24 cellular contexts compared by ENCODE assay signal in genomic region chr3:5098346-5098745, GRCh38. TPM values are rescaled to one million over a fixed set of nuclear protein-coding genes. Genes with fewer than 3 reads are reported as not detected.
DNase-seq lines count a peak whose midpoint lies in the region; ATAC-seq, FAIRE-seq and TF ChIP-seq lines count a peak whose summit lies in the region.
"Had no signal": no experiment of that assay in that cellular context is flagged by ENCODE, and none has a peak within 500 bp of the region (broad histone marks: within the 10 kb centered on the region; RNA-seq: fewer than 3 reads in every experiment).

No MANE protein-coding gene starts in this region.

- H3K4me3 ChIP-seq in A549 (no peak overlapping the region), sigmoid colon (no peak overlapping the region), uterus (no peak overlapping the region), thyroid gland (replicated peaks in 1 of 3) (no peak overlapping the region)
- H3K4me3 ChIP-seq: BLaER1, GM12878 had no signal

- H3K36me3 ChIP-seq in sigmoid colon = no peaks in the 10 kb centered on the region
- no peaks in the 10 kb centered on the region for H3K36me3 ChIP-seq in uterus
- H3K36me3 ChIP-seq in thyroid gland = no peaks in the 10 kb centered on the region
- H3K36me3 ChIP-seq: BE2C, BLaER1 had no signal

- WGBS in A549 (ENCODE audit: missing lambda C conversion rate) = 34% methylated on average over 4 of the region's 4 CpGs
- WGBS in sigmoid colon, 2 donors = 48 to 71% methylated on average over 4 of the region's 4 CpGs
- WGBS in thyroid gland, 2 donors = 76 to 77% methylated on average over 4 of the region's 4 CpGs

- no peak overlapping the region for H3K4me2 ChIP-seq in A549
- H3K4me2 ChIP-seq: BLaER1 had no signal

- intact Hi-C loops in sigmoid colon (cut with DNase I) (no loop called here), uterus (cut with DNase I; ENCODE audit: low total_unique reads) (no loop called here), thyroid gland (cut with DNase I) (no loop called here)

- no peak overlapping the region for H3K27ac ChIP-seq in A549
- H3K27ac ChIP-seq in sigmoid colon = no peak overlapping the region
- H3K27ac ChIP-seq in uterus = no peak overlapping the region
- no peak overlapping the region for H3K27ac ChIP-seq in thyroid gland
- H3K27ac ChIP-seq: 22Rv1, BLaER1 had no signal

- H3K4me1 ChIP-seq in A549 (no peaks in the 10 kb centered on the region), sigmoid colon (peaks cover 0 to 11% (median 6%) of the 10 kb centered on the region in 4 donors), uterus (no peaks in the 10 kb centered on the region), thyroid gland (peaks cover 0 to 3% of the 10 kb centered on the region in 2 donors)
- H3K4me1 ChIP-seq: BE2C, BLaER1 had no signal

- no peak for DNase-seq in A549 (ENCODE audit: low read depth in 1 of 2, low spot score in 1 of 2)
- peak; percentile 58 for DNase-seq in dermis blood vessel endothelial cell
- peak; percentile 3 for DNase-seq in sigmoid colon
- DNase-seq in uterus = no peak
- no peak for DNase-seq in thyroid gland
- DNase-seq: ACHN; BE2C; C1 segment of cervical spinal cord; CD4-positive, alpha-beta memory T cell; CD4-positive, CD25-positive, alpha-beta regulatory T cell; CD8-positive, alpha-beta memory T cell; COR-L47; DMS 273 treated with DMSO at 0.1 percent for 48 hours; DMS153; DMS53; DMS79; DND-41; EL; GDM1 had no signal

- TF ChIP-seq CTCF in A549 (IDR thresholded peaks at IDR 0.05) (no peak), sigmoid colon (IDR thresholded peaks at IDR 0.05) (no peak), uterus (IDR thresholded peaks at IDR 0.05) (no peak), thyroid gland (IDR thresholded peaks at IDR 0.05) (no peak)

- POLR2A ChIA-PET in A549 (lab: Yijun Ruan, JAX) = no interaction called here

- peak; percentile 20 to 22; a peak in 2 of 6 replicates for ATAC-seq in A549
- ATAC-seq: GM12878 had no signal

- TF ChIP-seq POLR2A in A549 (IDR thresholded peaks at IDR 0.05; ENCODE audit: low read length) = no peak
- no peak for TF ChIP-seq POLR2A in sigmoid colon (IDR thresholded peaks at IDR 0.05)
- TF ChIP-seq POLR2A in uterus (IDR thresholded peaks at IDR 0.05) = no peak
- no peak for TF ChIP-seq POLR2A in thyroid gland (IDR thresholded peaks at IDR 0.05)

- no peak for FAIRE-seq in A549 (lab: Jason Lieb, UNC)
- FAIRE-seq: GM12878, GM12892, GM18507 had no signal

- CTCF ChIA-PET in A549 (lab: Yijun Ruan, JAX) = interaction anchor here (0.7 to 1.4 kb wide), 2 partner anchors 10 to 27 kb away, joined by 3 to 4 read pairs; no protein-coding TSS in a partner anchor

- H3K27me3 ChIP-seq in sigmoid colon = no peaks in the 10 kb centered on the region
- no peaks in the 10 kb centered on the region for H3K27me3 ChIP-seq in uterus
- no peaks in the 10 kb centered on the region for H3K27me3 ChIP-seq in thyroid gland
- H3K27me3 ChIP-seq: BE2C, BLaER1 had no signal

- TF ChIP-seq EP300 in A549 (IDR thresholded peaks at IDR 0.05) (no peak), sigmoid colon (IDR thresholded peaks at IDR 0.05) (no peak)

- no peaks in the 10 kb centered on the region for H3K9me3 ChIP-seq in A549
- H3K9me3 ChIP-seq in sigmoid colon = no peaks in the 10 kb centered on the region
- no peaks in the 10 kb centered on the region for H3K9me3 ChIP-seq in uterus
- no peaks in the 10 kb centered on the region for H3K9me3 ChIP-seq in thyroid gland
- H3K9me3 ChIP-seq: BE2C had no signal

- TF ChIP-seq RAD21 in A549 (conservative IDR thresholded peaks at IDR 0.05 in 1 of 2, IDR thresholded peaks at IDR 0.05 in 1 of 2) = no peak

TF ChIP-seq in A549, 52 proteins besides CTCF, POLR2A, EP300 and RAD21:
- TF ChIP-seq HOXB13 (CRISPR knock-in tag; IDR thresholded peaks at IDR 0.05; ENCODE audit: low read depth) (no peak), ZNF302 (CRISPR knock-in tag; IDR thresholded peaks at IDR 0.05) (no peak), MAZ (IDR thresholded peaks at IDR 0.05; ENCODE audit: borderline replicate concordance, low read depth, low read length) (no peak), HOXB5 (CRISPR knock-in tag; IDR thresholded peaks at IDR 0.05) (no peak), HDAC2 (IDR thresholded peaks at IDR 0.05) (no peak), BCL3 (IDR thresholded peaks at IDR 0.05) (no peak), BHLHE40 (IDR thresholded peaks at IDR 0.05; ENCODE audit: low read depth, low read length) (no peak)

RNA-seq across cellular contexts. Expression of gene ARL8B, which starts 23.7 kb away (rescaled TPM):
- polyA plus RNA-seq in A549 (2011; rRNA removed) = 51.2 and 85.3 TPM in 2 replicates
- 22.2 and 27.9 TPM in 2 replicates for polyA plus RNA-seq in A549 (2012; cell fraction: cytosol; rRNA removed)
- 16.9 and 25.4 TPM in 2 replicates for polyA plus RNA-seq in A549 (2012; cell fraction: nucleus; rRNA removed)
- 49.5 to 51.7 TPM (median 50.4 TPM) in 3 replicates for polyA plus RNA-seq in A549 (2017; fragmentation: RNase III; extraction: RNeasy Plus Mini Kit Qiagen cat#74134 plus additional on column Dnase treatment)
- polyA minus RNA-seq in A549 (2011; rRNA and poly(A)+ RNA removed) = 10.4 and 12.4 TPM in 2 replicates
- 48.2 and 63.5 TPM in 2 replicates for total RNA-seq in dermis blood vessel endothelial cell
- 10 to 100 TPM; 47.2 to 55.9 (median 50.3) TPM for total RNA-seq in sigmoid colon
- polyA plus RNA-seq in sigmoid colon = 10 to 100 TPM; 28.2 to 36.5 (median 35.8) TPM
- total RNA-seq in uterus = 10 to 100 TPM; 22.8 to 80.2 (median 51.2) TPM
- total RNA-seq in thyroid gland = 10 to 100 TPM; 51.2 to 75.9 (median 65.3) TPM

Comparison
In these comparisons a context has a peak if more than half of its experiments do, and no peak if none do; other contexts are left out.
1. DNase-seq: peak in dermis blood vessel endothelial cell (single experiment) and sigmoid colon (single experiment); none in A549 (0 of 2), uterus (0 of 2) and thyroid gland (0 of 2).